1 cellular context compared by ENCODE assay signal in the genomic region with DNA sequence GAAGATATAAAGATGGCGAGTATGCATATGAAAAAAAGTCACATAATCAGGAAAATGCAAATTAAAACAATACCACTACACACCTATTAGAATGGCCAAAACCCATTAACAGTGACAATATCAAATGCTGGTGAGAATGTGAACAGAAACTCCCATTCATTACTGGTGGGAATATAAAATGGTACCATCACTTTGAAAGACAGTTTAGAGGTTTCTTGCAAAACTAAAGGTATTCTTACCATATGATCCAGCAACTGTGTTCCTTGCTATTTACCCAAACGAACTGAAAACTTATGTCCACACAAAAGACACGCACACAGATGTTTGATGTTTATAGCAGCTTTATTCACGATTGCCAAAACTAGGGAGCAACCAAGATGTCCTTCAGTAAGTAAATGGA.
TF ChIP-seq lines count a peak whose summit lies in the region.

No MANE protein-coding gene starts in this region.

TF ChIP-seq in GM12878, 131 proteins besides CTCF, POLR2A, EP300 and RAD21:
- TF ChIP-seq FOS (IDR thresholded peaks at IDR 0.05; ENCODE audit: borderline replicate concordance, extremely low read depth, insufficient read length) (no peak), SREBF1 (IDR thresholded peaks at IDR 0.05; ENCODE audit: low read length) (no peak), GATAD2B (conservative IDR thresholded peaks at IDR 0.05; ENCODE audit: low read depth) (no peak), JUND (IDR thresholded peaks at IDR 0.05; ENCODE audit: low read depth, low read length) (no peak), CBX5 (IDR thresholded peaks at IDR 0.05; ENCODE audit: low read depth) (no peak), HDAC6 (IDR thresholded peaks at IDR 0.05; ENCODE audit: unreplicated experiment) (no peak), ZNF217 (IDR thresholded peaks at IDR 0.05) (no peak), GABPA (IDR thresholded peaks at IDR 0.05; ENCODE audit: low read depth) (no peak), NR2F1 (conservative IDR thresholded peaks at IDR 0.05) (no peak), NFYA (IDR thresholded peaks at IDR 0.05; ENCODE audit: borderline replicate concordance, low read depth, low read length) (no peak), SRF (IDR thresholded peaks at IDR 0.05; ENCODE audit: low read depth in 2 of 2, low read length in 2 of 2) (no peak)
- TF ChIP-seq, protein P1, sequence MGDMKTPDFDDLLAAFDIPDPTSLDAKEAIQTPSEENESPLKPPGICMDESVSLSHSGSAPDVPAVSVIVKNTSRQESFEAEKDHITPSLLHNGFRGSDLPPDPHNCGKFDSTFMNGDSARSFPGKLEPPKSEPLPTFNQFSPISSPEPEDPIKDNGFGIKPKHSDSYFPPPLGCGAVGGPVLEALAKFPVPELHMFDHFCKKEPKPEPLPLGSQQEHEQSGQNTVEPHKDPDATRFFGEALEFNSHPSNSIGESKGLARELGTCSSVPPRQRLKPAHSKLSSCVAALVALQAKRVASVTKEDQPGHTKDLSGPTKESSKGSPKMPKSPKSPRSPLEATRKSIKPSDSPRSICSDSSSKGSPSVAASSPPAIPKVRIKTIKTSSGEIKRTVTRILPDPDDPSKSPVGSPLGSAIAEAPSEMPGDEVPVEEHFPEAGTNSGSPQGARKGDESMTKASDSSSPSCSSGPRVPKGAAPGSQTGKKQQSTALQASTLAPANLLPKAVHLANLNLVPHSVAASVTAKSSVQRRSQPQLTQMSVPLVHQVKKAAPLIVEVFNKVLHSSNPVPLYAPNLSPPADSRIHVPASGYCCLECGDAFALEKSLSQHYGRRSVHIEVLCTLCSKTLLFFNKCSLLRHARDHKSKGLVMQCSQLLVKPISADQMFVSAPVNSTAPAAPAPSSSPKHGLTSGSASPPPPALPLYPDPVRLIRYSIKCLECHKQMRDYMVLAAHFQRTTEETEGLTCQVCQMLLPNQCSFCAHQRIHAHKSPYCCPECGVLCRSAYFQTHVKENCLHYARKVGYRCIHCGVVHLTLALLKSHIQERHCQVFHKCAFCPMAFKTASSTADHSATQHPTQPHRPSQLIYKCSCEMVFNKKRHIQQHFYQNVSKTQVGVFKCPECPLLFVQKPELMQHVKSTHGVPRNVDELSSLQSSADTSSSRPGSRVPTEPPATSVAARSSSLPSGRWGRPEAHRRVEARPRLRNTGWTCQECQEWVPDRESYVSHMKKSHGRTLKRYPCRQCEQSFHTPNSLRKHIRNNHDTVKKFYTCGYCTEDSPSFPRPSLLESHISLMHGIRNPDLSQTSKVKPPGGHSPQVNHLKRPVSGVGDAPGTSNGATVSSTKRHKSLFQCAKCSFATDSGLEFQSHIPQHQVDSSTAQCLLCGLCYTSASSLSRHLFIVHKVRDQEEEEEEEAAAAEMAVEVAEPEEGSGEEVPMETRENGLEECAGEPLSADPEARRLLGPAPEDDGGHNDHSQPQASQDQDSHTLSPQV (IDR thresholded peaks at IDR 0.05), result no peak
- TF ChIP-seq, protein P2, sequence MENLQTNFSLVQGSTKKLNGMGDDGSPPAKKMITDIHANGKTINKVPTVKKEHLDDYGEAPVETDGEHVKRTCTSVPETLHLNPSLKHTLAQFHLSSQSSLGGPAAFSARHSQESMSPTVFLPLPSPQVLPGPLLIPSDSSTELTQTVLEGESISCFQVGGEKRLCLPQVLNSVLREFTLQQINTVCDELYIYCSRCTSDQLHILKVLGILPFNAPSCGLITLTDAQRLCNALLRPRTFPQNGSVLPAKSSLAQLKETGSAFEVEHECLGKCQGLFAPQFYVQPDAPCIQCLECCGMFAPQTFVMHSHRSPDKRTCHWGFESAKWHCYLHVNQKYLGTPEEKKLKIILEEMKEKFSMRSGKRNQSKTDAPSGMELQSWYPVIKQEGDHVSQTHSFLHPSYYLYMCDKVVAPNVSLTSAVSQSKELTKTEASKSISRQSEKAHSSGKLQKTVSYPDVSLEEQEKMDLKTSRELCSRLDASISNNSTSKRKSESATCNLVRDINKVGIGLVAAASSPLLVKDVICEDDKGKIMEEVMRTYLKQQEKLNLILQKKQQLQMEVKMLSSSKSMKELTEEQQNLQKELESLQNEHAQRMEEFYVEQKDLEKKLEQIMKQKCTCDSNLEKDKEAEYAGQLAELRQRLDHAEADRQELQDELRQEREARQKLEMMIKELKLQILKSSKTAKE (IDR thresholded peaks at IDR 0.05; ENCODE audit: low read depth, poor library complexity, severe bottlenecking), result no peak
